ENCODE assay signal across 10 cellular contexts in genomic region chr18:12921178-12921577, GRCh38. TPM values are rescaled to one million over a fixed set of nuclear protein-coding genes. Genes with fewer than 3 reads are reported as not detected.
DNase-seq lines count a peak whose midpoint lies in the region; ATAC-seq and TF ChIP-seq lines count a peak whose summit lies in the region.
"Had no signal": no experiment of that assay in that cellular context is flagged by ENCODE, and none has a peak within 500 bp of the region (broad histone marks: within the 10 kb centered on the region; RNA-seq: fewer than 3 reads in every experiment).

No MANE protein-coding gene starts in this region.

- peak; percentile 95 for ATAC-seq in activated CD4-positive, alpha-beta T cell treated with anti-CD3 and anti-CD28 coated beads for 36 hours
- peak; percentile 58 for ATAC-seq in GM21381 (IDR thresholded peaks at IDR 0.05; ENCODE audit: unreplicated experiment)
- ATAC-seq in T-cell (replicated peaks in 1 of 4): peak; percentile 30 to 93 (median 73)
- peak; percentile 32 for ATAC-seq in mucosa of descending colon
- ATAC-seq in HG03045 (IDR thresholded peaks at IDR 0.05; ENCODE audit: unreplicated experiment): no peak
- no peak for ATAC-seq in GM18870 (IDR thresholded peaks at IDR 0.05; ENCODE audit: unreplicated experiment)

- peak; percentile 42 for DNase-seq in activated CD4-positive, alpha-beta T cell treated with anti-CD3 and anti-CD28 coated beads for 36 hours
- DNase-seq in activated CD4-positive, alpha-beta T cell treated with anti-CD3 and anti-CD28 coated beads, Interleukin-2, amount 50 U/mL, for 4 hours: no peak
- DNase-seq in T-cell: peak in 25 of 34 experiments; percentile 6 to 62 (median 33)
- no peak for DNase-seq in mucosa of descending colon
- DNase-seq in activated CD8-positive, alpha-beta memory T cell treated with anti-CD3 and anti-CD28 coated beads, Interleukin-2, amount 50 U/mL, for 4 hours: no peak
- DNase-seq: DMS53, NCI-H1436 had no signal

- H3K9me3 ChIP-seq in mucosa of descending colon: no peaks in the 10 kb centered on the region

- no peaks in the 10 kb centered on the region for H3K36me3 ChIP-seq in mucosa of descending colon (ENCODE audit: low read depth)

- H3K4me3 Mint-ChIP-seq in activated CD4-positive, alpha-beta T cell treated with anti-CD3 and anti-CD28 coated beads for 36 hours: no peak overlapping the region
- H3K4me3 Mint-ChIP-seq in T-cell: peak overlapping the region; percentile 25 to 39 (median 31)

- H3K4me1 Mint-ChIP-seq in activated CD4-positive, alpha-beta T cell treated with anti-CD3 and anti-CD28 coated beads for 36 hours: peaks cover 8% of the 10 kb centered on the region
- peaks cover 0 to 18% (median 8%) of the 10 kb centered on the region in 3 donors for H3K4me1 Mint-ChIP-seq in T-cell

- intact Hi-C loops in activated CD4-positive, alpha-beta T cell treated with anti-CD3 and anti-CD28 coated beads for 36 hours (cut with DNase I, micrococcal nuclease): no loop called here
- intact Hi-C loops in mucosa of descending colon (cut with DNase I, micrococcal nuclease): no loop called here

- CTCF ChIA-PET in activated CD4-positive, alpha-beta T cell treated with anti-CD3 and anti-CD28 coated beads for 36 hours (lab: Charles Lee): interaction anchor here (1.1 to 2.2 kb wide), 6 partner anchors 13 to 210 kb away, joined by 3 to 10 read pairs (median 6); no protein-coding TSS in a partner anchor
- CTCF ChIA-PET in T-cell (lab: Charles Lee): interaction anchor here in 1 of 2 donors (0.6 to 2.6 kb wide), 5 partner anchors 13 to 118 kb away, joined by 3 to 12 read pairs (median 3); no protein-coding TSS in a partner anchor

- POLR2A ChIA-PET in activated CD4-positive, alpha-beta T cell treated with anti-CD3 and anti-CD28 coated beads for 36 hours (lab: Charles Lee): interaction anchor here (1.0 kb wide), 2 partner anchors 10 to 219 kb away, joined by 3 to 4 read pairs; partner anchors contain the start of genes CEP76 and PSMG2
- POLR2A ChIA-PET in T-cell (lab: Charles Lee): interaction anchor here in 1 of 2 donors (0.9 kb wide), 1 partner anchor 37 kb away, joined by 6 read pairs; the partner anchor contains the start of gene PTPN2

- no peak overlapping the region for H3K4me3 ChIP-seq in mucosa of descending colon

- H3K9me3 Mint-ChIP-seq in activated CD4-positive, alpha-beta T cell treated with anti-CD3 and anti-CD28 coated beads for 36 hours (ENCODE audit: low read depth): no peaks in the 10 kb centered on the region
- H3K9me3 Mint-ChIP-seq in T-cell: no peaks in the 10 kb centered on the region

- H3K27ac Mint-ChIP-seq in activated CD4-positive, alpha-beta T cell treated with anti-CD3 and anti-CD28 coated beads for 36 hours: no peak overlapping the region
- peak overlapping the region; percentile 60 to 85 for H3K27ac Mint-ChIP-seq in T-cell

- no peak for TF ChIP-seq CTCF in mucosa of descending colon (IDR thresholded peaks at IDR 0.05)

- H3K27me3 Mint-ChIP-seq in activated CD4-positive, alpha-beta T cell treated with anti-CD3 and anti-CD28 coated beads for 36 hours: no peaks in the 10 kb centered on the region
- no peaks in the 10 kb centered on the region for H3K27me3 Mint-ChIP-seq in T-cell

- H3K36me3 Mint-ChIP-seq in activated CD4-positive, alpha-beta T cell treated with anti-CD3 and anti-CD28 coated beads for 36 hours (ENCODE audit: low read depth): no peaks in the 10 kb centered on the region
- H3K36me3 Mint-ChIP-seq in T-cell: no peaks in the 10 kb centered on the region

- no peaks in the 10 kb centered on the region for H3K4me1 ChIP-seq in mucosa of descending colon (ENCODE audit: low read depth)

RNA-seq across cellular contexts. Expression of gene SEH1L, which starts 26.6 kb away (rescaled TPM):
- 100 to 1,000 TPM; 100 to 107 TPM for total RNA-seq in activated CD4-positive, alpha-beta T cell treated with anti-CD3 and anti-CD28 coated beads for 36 hours
- total RNA-seq in T-cell (10 to 100 TPM; 28.4 to 34.9 (median 29.9) TPM), mucosa of descending colon (10 to 100 TPM; 33.7 to 36.7 (median 34.3) TPM)

RNA-seq across cellular contexts. Expression of gene PTPN2, which starts 37.1 kb away (rescaled TPM):
- 10 to 100 TPM; 60.6 to 72.9 TPM for total RNA-seq in activated CD4-positive, alpha-beta T cell treated with anti-CD3 and anti-CD28 coated beads for 36 hours
- 10 to 100 TPM; 44.8 to 78.4 (median 57.2) TPM for total RNA-seq in T-cell
- total RNA-seq in mucosa of descending colon: 10 to 100 TPM; 28.9 to 42.0 (median 38.4) TPM

Comparison
In these comparisons a context has a peak if more than half of its experiments do, and no peak if none do; other contexts are left out.
1. DNase-seq: peak in activated CD4-positive, alpha-beta T cell treated with anti-CD3 and anti-CD28 coated beads for 36 hours (single experiment) and T-cell (25 of 34); none in activated CD4-positive, alpha-beta T cell treated with anti-CD3 and anti-CD28 coated beads, Interleukin-2, amount 50 U/mL, for 4 hours (0 of 2), mucosa of descending colon (0 of 3) and activated CD8-positive, alpha-beta memory T cell treated with anti-CD3 and anti-CD28 coated beads, Interleukin-2, amount 50 U/mL, for 4 hours (single experiment).
2. ATAC-seq: peak in activated CD4-positive, alpha-beta T cell treated with anti-CD3 and anti-CD28 coated beads for 36 hours (single experiment), GM21381 (single experiment), T-cell (4 of 4) and mucosa of descending colon (single experiment); none in HG03045 (single experiment) and GM18870 (single experiment).